In genomic region chr5:68457298-68457697, GRCh38 we compare ENCODE assay signal across 24 cellular contexts.
"Had no signal": no experiment of that assay in that cellular context is flagged by ENCODE, and none has a peak within 500 bp of the region (broad histone marks: within the 10 kb centered on the region; RNA-seq: fewer than 3 reads in every experiment).

No MANE protein-coding gene starts in this region.

- H3K36me3 ChIP-seq: left lung, suprapubic skin, transverse colon, uterus had no signal

- H3K9me3 Mint-ChIP-seq: activated CD4-positive, alpha-beta memory T cell treated with anti-CD3 and anti-CD28 coated beads for 36 hours; activated naive CD4-positive, alpha-beta T cell treated with anti-CD3 and anti-CD28 coated beads, Interleukin-2, amount 10 ng/mL, durations not matched to agents 7 days and 5 days; activated T-cell treated with anti-CD3 and anti-CD28 coated beads, Interleukin-2, amount 50 U/mL, for 72 hours; dendritic cell treated with granulocyte-macrophage colony-stimulating factor and Interleukin-4, amounts not matched to agents 40 ng/mL and 50 ng/mL, for 4 days; immature natural killer cell; natural killer cell; T-helper 1 cell treated with Interleukin-12 subunit alpha and Interleukin-12 subunit beta and Interleukin-4 antibody, amounts not matched to agents 30 μg/mL and 1 μg/mL, for 36 hours had no signal

- H3K36me3 Mint-ChIP-seq: activated CD4-positive, alpha-beta memory T cell treated with anti-CD3 and anti-CD28 coated beads for 36 hours; activated naive CD4-positive, alpha-beta T cell treated with anti-CD3 and anti-CD28 coated beads, Interleukin-2, amount 10 ng/mL, durations not matched to agents 7 days and 5 days; natural killer cell had no signal

- H3K27me3 Mint-ChIP-seq: activated CD4-positive, alpha-beta memory T cell treated with anti-CD3 and anti-CD28 coated beads for 36 hours; dendritic cell treated with granulocyte-macrophage colony-stimulating factor and Interleukin-4, amounts not matched to agents 40 ng/mL and 50 ng/mL, for 4 days had no signal

- H3K27me3 ChIP-seq: foreskin keratinocyte, left lung, suprapubic skin, transverse colon, uterus had no signal

- H3K4me3 Mint-ChIP-seq: activated CD4-positive, alpha-beta memory T cell treated with anti-CD3 and anti-CD28 coated beads for 36 hours; activated naive CD4-positive, alpha-beta T cell treated with anti-CD3 and anti-CD28 coated beads, Interleukin-2, amount 10 ng/mL, durations not matched to agents 7 days and 5 days; activated T-cell treated with anti-CD3 and anti-CD28 coated beads, Interleukin-2, amount 50 U/mL, for 72 hours; dendritic cell treated with granulocyte-macrophage colony-stimulating factor and Interleukin-4, amounts not matched to agents 40 ng/mL and 50 ng/mL, for 4 days; immature natural killer cell; natural killer cell; T-helper 1 cell treated with Interleukin-12 subunit alpha and Interleukin-12 subunit beta and Interleukin-4 antibody, amounts not matched to agents 30 μg/mL and 1 μg/mL, for 36 hours had no signal

- DNase-seq: activated CD4-positive, alpha-beta memory T cell treated with anti-CD3 and anti-CD28 coated beads for 36 hours; activated CD4-positive, alpha-beta T cell treated with anti-CD3 and anti-CD28 coated beads for 4 hours; activated CD4-positive, CD25-positive, alpha-beta regulatory T cell; activated effector memory CD4-positive, alpha-beta T cell treated with Interleukin-2 at 50 U/mL for 16 hours; activated naive CD4-positive, alpha-beta T cell treated with anti-CD3 and anti-CD28 coated beads, Interleukin-2, amount 10 ng/mL, durations not matched to agents 7 days and 5 days; activated T-cell treated with anti-CD3 and anti-CD28 coated beads, Interleukin-2, amount 50 U/mL, for 72 hours; amygdala; effector CD8-positive, alpha-beta T cell; immature natural killer cell; left lung; midbrain; natural killer cell; psoas muscle; stimulated activated CD4-positive, alpha-beta T cell treated with anti-CD3 and anti-CD28 coated beads, Interleukin-12 subunit alpha, Interleukin-12 subunit beta, amount 100 ng/mL, for 4 hours; stimulated activated CD4-positive, alpha-beta T cell treated with anti-CD3 and anti-CD28 coated beads, Interleukin-4, amount 100 ng/mL, for 4 hours; stimulated activated naive CD8-positive, alpha-beta T cell treated with anti-CD3 and anti-CD28 coated beads, Interleukin-15, Interleukin-2, amounts not matched to agents 100 U/mL and 50 U/mL, for 24 hours; T1000; uterus had no signal

- H3K27ac ChIP-seq: foreskin keratinocyte, left lung, psoas muscle, suprapubic skin had no signal

- H3K27ac Mint-ChIP-seq: activated CD4-positive, alpha-beta memory T cell treated with anti-CD3 and anti-CD28 coated beads for 36 hours; activated naive CD4-positive, alpha-beta T cell treated with anti-CD3 and anti-CD28 coated beads, Interleukin-2, amount 10 ng/mL, durations not matched to agents 7 days and 5 days; activated T-cell treated with anti-CD3 and anti-CD28 coated beads, Interleukin-2, amount 50 U/mL, for 72 hours; dendritic cell treated with granulocyte-macrophage colony-stimulating factor and Interleukin-4, amounts not matched to agents 40 ng/mL and 50 ng/mL, for 4 days; immature natural killer cell; T-helper 1 cell treated with Interleukin-12 subunit alpha and Interleukin-12 subunit beta and Interleukin-4 antibody, amounts not matched to agents 30 μg/mL and 1 μg/mL, for 36 hours had no signal

- H3K4me3 ChIP-seq: left lung, lung, psoas muscle, suprapubic skin, transverse colon, uterus had no signal

- H3K9me3 ChIP-seq: left lung, psoas muscle, suprapubic skin, transverse colon, uterus had no signal

- ATAC-seq: natural killer cell; stimulated activated naive CD8-positive, alpha-beta T cell treated with anti-CD3 and anti-CD28 coated beads, Interleukin-15, Interleukin-2, amounts not matched to agents 100 U/mL and 50 U/mL, for 24 hours had no signal

- H3K4me1 ChIP-seq: uterus had no signal
